Comparison of ENCODE assay signal across 8 cellular contexts in the genomic region with DNA sequence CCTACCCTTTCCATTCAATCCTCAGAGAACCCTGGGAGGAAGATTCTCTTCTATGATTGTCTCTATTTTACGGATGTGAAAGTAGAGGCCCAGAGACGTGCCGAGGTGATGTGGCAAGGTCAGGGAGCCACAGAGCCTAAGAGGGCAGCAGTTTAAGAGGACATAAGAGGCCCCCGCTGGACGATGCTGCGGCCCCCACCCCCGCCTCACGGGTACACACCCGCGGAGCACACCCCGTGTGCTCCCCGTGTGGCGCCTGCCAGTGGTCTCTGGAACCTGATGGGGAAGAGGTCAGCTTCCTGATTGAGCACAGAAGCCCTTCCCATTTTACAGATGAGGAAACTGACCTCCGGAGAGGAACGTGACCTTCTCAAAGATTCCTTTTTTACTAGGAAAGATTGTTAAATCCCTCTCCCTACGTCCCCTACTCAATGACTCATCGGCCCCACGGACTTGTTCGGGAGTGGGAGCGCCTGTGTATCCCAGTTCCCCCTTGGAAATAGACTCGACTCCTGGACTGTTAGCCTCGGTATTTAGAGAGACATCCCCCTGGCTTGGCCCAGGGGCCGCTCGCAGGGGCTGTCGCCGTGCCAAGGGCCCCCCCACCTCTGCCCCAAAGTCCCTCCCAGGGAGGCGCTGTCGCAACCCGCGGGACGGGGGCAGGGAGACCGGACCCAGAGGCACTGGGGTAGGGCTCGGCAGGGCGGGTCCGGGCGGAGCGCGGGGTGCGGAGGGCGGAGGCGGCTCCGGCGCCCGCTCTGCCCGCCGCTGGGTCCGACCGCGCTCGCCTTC.
DNase-seq lines count a peak whose midpoint lies in the region; ATAC-seq and TF ChIP-seq lines count a peak whose summit lies in the region.

A gene with protein sequence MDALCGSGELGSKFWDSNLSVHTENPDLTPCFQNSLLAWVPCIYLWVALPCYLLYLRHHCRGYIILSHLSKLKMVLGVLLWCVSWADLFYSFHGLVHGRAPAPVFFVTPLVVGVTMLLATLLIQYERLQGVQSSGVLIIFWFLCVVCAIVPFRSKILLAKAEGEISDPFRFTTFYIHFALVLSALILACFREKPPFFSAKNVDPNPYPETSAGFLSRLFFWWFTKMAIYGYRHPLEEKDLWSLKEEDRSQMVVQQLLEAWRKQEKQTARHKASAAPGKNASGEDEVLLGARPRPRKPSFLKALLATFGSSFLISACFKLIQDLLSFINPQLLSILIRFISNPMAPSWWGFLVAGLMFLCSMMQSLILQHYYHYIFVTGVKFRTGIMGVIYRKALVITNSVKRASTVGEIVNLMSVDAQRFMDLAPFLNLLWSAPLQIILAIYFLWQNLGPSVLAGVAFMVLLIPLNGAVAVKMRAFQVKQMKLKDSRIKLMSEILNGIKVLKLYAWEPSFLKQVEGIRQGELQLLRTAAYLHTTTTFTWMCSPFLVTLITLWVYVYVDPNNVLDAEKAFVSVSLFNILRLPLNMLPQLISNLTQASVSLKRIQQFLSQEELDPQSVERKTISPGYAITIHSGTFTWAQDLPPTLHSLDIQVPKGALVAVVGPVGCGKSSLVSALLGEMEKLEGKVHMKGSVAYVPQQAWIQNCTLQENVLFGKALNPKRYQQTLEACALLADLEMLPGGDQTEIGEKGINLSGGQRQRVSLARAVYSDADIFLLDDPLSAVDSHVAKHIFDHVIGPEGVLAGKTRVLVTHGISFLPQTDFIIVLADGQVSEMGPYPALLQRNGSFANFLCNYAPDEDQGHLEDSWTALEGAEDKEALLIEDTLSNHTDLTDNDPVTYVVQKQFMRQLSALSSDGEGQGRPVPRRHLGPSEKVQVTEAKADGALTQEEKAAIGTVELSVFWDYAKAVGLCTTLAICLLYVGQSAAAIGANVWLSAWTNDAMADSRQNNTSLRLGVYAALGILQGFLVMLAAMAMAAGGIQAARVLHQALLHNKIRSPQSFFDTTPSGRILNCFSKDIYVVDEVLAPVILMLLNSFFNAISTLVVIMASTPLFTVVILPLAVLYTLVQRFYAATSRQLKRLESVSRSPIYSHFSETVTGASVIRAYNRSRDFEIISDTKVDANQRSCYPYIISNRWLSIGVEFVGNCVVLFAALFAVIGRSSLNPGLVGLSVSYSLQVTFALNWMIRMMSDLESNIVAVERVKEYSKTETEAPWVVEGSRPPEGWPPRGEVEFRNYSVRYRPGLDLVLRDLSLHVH (N-terminal part only) (plus strand): TSS at position 759 of the 792 bp plus-strand sequence. CDS start 56 bp downstream, outside the sequence.

- peak within 1 kb of the TSS; percentile 45 for H3K4me3 ChIP-seq in astrocyte of the spinal cord (ENCODE audit: low read depth, low read length)

- no peak for TF ChIP-seq CTCF in astrocyte of the spinal cord (IDR thresholded peaks at IDR 0.05; ENCODE audit: low read depth, low read length)

- peak; percentile 41 for ATAC-seq in stimulated activated naive CD8-positive, alpha-beta T cell treated with anti-CD3 and anti-CD28 coated beads, Interleukin-15, amount 100 ng/mL, for 72 hours
- ATAC-seq in HG03280 (IDR thresholded peaks at IDR 0.05; ENCODE audit: unreplicated experiment) (no peak), HG02642 (IDR thresholded peaks at IDR 0.05; ENCODE audit: poor library complexity, unreplicated experiment) (no peak)

- peaks cover 6% of the 10 kb centered on the region for H3K4me1 Mint-ChIP-seq in stimulated activated naive CD8-positive, alpha-beta T cell treated with anti-CD3 and anti-CD28 coated beads, Interleukin-15, amount 100 ng/mL, for 72 hours

- no peaks in the 10 kb centered on the region for H3K9me3 Mint-ChIP-seq in stimulated activated naive CD8-positive, alpha-beta T cell treated with anti-CD3 and anti-CD28 coated beads, Interleukin-15, amount 100 ng/mL, for 72 hours

- peak; percentile 13 for DNase-seq in NCI-H510A treated with DMSO at 0.1 percent for 48 hours (lab: John Stamatoyannopoulos, UW)
- DNase-seq in NCI-H510A (lab: John Stamatoyannopoulos, UW), result no peak
- DNase-seq in astrocyte of the spinal cord (ENCODE audit: low read depth, low spot score), result no peak
- peak; percentile 53 for DNase-seq in iPS-NIHi7 (ENCODE audit: extremely low spot score)
- no peak for DNase-seq in stimulated activated naive CD8-positive, alpha-beta T cell treated with anti-CD3 and anti-CD28 coated beads, Interleukin-15, amount 100 ng/mL, for 72 hours
- DNase-seq in NCI-H2227 (lab: John Stamatoyannopoulos, UW; ENCODE audit: unreplicated experiment), result no peak

- H3K27ac Mint-ChIP-seq in stimulated activated naive CD8-positive, alpha-beta T cell treated with anti-CD3 and anti-CD28 coated beads, Interleukin-15, amount 100 ng/mL, for 72 hours, result no peak within 1 kb of the TSS

- H3K27me3 Mint-ChIP-seq in stimulated activated naive CD8-positive, alpha-beta T cell treated with anti-CD3 and anti-CD28 coated beads, Interleukin-15, amount 100 ng/mL, for 72 hours, result peaks cover 94% of the 10 kb centered on the region

- no peak within 1 kb of the TSS for H3K4me3 Mint-ChIP-seq in stimulated activated naive CD8-positive, alpha-beta T cell treated with anti-CD3 and anti-CD28 coated beads, Interleukin-15, amount 100 ng/mL, for 72 hours

- in situ Hi-C loops in astrocyte of the spinal cord (cut with HindIII; ENCODE audit: low sequenced_read_pairs), result no loop called here

Comparison
In these comparisons a context has a peak if more than half of its experiments do, and no peak if none do; other contexts are left out.
1. DNase-seq: peak in NCI-H510A treated with DMSO at 0.1 percent for 48 hours (single experiment) and iPS-NIHi7 (single experiment); none in NCI-H510A (single experiment), astrocyte of the spinal cord (single experiment), stimulated activated naive CD8-positive, alpha-beta T cell treated with anti-CD3 and anti-CD28 coated beads, Interleukin-15, amount 100 ng/mL, for 72 hours (0 of 2) and NCI-H2227 (single experiment).